In the genomic region with DNA sequence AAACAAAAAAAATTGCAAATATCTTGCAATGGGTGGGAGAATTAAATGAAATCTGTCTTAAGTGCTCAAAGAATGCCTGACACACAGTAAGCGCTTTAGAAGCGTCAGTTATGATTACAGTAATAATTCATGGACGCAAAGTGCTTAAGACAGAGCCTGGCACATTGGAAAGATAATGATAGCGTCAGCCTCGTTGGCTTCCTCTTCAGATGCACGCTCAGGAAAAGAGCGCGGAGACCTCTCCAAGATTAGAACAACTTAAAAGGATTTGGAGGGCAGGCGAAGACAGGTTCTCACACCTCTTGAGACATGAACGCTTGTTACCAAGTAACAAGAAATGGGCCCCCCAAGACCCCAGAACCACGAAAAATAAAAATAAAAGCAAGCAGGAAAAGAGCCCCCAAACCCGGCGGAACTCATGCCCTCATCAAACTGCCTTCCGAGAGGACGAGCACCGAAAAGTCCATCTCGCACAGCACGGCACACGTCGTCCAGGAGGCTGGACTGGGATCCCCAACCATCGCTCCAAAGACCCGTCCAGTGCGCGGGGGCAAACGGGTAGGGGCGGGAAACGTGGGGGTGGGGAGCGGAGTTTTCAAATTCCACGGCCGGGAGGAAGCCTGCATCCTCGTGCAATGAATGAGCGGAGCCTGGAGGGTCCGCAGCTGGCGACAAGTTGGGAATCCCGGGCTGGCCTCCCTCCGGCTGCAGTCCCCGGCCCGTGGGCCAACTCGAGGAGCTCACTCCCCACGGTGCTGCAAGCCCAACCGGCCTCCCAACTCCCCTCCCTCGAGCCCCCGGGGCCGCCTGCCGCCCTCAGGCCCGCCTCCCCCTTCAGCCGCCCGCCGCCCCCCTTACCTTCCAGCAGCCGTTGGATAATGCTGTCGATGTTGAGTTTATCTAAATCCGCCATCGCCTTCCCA, we compare ENCODE assay signal across 1 cellular context.
TF ChIP-seq lines count a peak whose summit lies in the region.

No MANE protein-coding gene starts in this region.

TF ChIP-seq in K562, 482 proteins besides CTCF, POLR2A, EP300 and RAD21 (continues in another document):
- no peak for TF ChIP-seq DACH1 (IDR thresholded peaks at IDR 0.05; ENCODE audit: partially characterized antibody)
- TF ChIP-seq PTBP1 (IDR thresholded peaks at IDR 0.05; ENCODE audit: low read depth, low read length): no peak
- TF ChIP-seq, protein P1, sequence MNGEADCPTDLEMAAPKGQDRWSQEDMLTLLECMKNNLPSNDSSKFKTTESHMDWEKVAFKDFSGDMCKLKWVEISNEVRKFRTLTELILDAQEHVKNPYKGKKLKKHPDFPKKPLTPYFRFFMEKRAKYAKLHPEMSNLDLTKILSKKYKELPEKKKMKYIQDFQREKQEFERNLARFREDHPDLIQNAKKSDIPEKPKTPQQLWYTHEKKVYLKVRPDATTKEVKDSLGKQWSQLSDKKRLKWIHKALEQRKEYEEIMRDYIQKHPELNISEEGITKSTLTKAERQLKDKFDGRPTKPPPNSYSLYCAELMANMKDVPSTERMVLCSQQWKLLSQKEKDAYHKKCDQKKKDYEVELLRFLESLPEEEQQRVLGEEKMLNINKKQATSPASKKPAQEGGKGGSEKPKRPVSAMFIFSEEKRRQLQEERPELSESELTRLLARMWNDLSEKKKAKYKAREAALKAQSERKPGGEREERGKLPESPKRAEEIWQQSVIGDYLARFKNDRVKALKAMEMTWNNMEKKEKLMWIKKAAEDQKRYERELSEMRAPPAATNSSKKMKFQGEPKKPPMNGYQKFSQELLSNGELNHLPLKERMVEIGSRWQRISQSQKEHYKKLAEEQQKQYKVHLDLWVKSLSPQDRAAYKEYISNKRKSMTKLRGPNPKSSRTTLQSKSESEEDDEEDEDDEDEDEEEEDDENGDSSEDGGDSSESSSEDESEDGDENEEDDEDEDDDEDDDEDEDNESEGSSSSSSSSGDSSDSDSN (IDR thresholded peaks at IDR 0.05; ENCODE audit: borderline replicate concordance in 1 of 2, low read depth in 2 of 2, low read length in 2 of 2): peak in 1 of 2 experiments; percentile 41; a peak in 2 of 4 replicates
- no peak for TF ChIP-seq MCM2 (IDR thresholded peaks at IDR 0.05; ENCODE audit: low read depth)
- no peak for TF ChIP-seq ZFP30 (CRISPR knock-in tag; IDR thresholded peaks at IDR 0.05; ENCODE audit: borderline replicate concordance)
- no peak for TF ChIP-seq RBM14 (IDR thresholded peaks at IDR 0.05; ENCODE audit: borderline replicate concordance, insufficient read depth, low read depth, low read length)
- 0 out of 2 replicates have a peak, but pooled peaks have one; percentile 17 for TF ChIP-seq GATA2 (CRISPR knock-in tag; IDR thresholded peaks at IDR 0.05)
- TF ChIP-seq KDM1A (IDR thresholded peaks at IDR 0.05): no peak
- no peak for TF ChIP-seq DDX20 (tag; IDR thresholded peaks at IDR 0.05; ENCODE audit: low read depth)
- peak; percentile 13; the same call in 1 of the 2 replicates for TF ChIP-seq TEAD4 (IDR thresholded peaks at IDR 0.05; ENCODE audit: low read length)
- TF ChIP-seq TEAD4 (CRISPR knock-in tag; IDR thresholded peaks at IDR 0.05; ENCODE audit: borderline replicate concordance): no peak
- no peak for TF ChIP-seq ZNF121 (CRISPR knock-in tag; conservative IDR thresholded peaks at IDR 0.05)
- TF ChIP-seq RBM22 (IDR thresholded peaks at IDR 0.05; ENCODE audit: low read depth, low read length, poor library complexity, severe bottlenecking): peak; percentile 7
- no peak for TF ChIP-seq CBFA2T2 (conservative IDR thresholded peaks at IDR 0.05)
- peak; percentile 52 for TF ChIP-seq CHD1 (IDR thresholded peaks at IDR 0.05; ENCODE audit: low read length)
- peak; percentile 55; the same call in 1 of the 2 replicates for TF ChIP-seq ZBTB17 (CRISPR knock-in tag; IDR thresholded peaks at IDR 0.05)
- peak in 1 of 2 experiments; percentile 53; a peak in 1 of 4 replicates for TF ChIP-seq SIN3A (IDR thresholded peaks at IDR 0.05; ENCODE audit: borderline replicate concordance in 2 of 2, control insufficient read depth in 1 of 2, low read depth in 2 of 2, low read length in 2 of 2)
- TF ChIP-seq, protein P2, sequence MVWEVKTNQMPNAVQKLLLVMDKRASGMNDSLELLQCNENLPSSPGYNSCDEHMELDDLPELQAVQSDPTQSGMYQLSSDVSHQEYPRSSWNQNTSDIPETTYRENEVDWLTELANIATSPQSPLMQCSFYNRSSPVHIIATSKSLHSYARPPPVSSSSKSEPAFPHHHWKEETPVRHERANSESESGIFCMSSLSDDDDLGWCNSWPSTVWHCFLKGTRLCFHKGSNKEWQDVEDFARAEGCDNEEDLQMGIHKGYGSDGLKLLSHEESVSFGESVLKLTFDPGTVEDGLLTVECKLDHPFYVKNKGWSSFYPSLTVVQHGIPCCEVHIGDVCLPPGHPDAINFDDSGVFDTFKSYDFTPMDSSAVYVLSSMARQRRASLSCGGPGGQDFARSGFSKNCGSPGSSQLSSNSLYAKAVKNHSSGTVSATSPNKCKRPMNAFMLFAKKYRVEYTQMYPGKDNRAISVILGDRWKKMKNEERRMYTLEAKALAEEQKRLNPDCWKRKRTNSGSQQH (CRISPR knock-in tag; IDR thresholded peaks at IDR 0.05): no peak
- TF ChIP-seq MEIS2 (IDR thresholded peaks at IDR 0.05; ENCODE audit: partially characterized antibody): peak; percentile 83
- TF ChIP-seq ZNF3 (CRISPR knock-in tag; IDR thresholded peaks at IDR 0.05): no peak
- no peak for TF ChIP-seq FOXM1 (IDR thresholded peaks at IDR 0.05; ENCODE audit: low read depth)
- no peak for TF ChIP-seq FOXM1 (CRISPR knock-in tag; IDR thresholded peaks at IDR 0.05; ENCODE audit: low read depth)
- TF ChIP-seq, protein P3, sequence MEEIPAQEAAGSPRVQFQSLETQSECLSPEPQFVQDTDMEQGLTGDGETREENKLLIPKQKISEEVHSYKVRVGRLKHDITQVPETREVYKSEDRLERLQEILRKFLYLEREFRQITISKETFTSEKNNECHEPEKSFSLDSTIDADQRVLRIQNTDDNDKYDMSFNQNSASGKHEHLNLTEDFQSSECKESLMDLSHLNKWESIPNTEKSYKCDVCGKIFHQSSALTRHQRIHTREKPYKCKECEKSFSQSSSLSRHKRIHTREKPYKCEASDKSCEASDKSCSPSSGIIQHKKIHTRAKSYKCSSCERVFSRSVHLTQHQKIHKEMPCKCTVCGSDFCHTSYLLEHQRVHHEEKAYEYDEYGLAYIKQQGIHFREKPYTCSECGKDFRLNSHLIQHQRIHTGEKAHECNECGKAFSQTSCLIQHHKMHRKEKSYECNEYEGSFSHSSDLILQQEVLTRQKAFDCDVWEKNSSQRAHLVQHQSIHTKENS (CRISPR knock-in tag; IDR thresholded peaks at IDR 0.05): no peak
- no peak for TF ChIP-seq ZNF668 (CRISPR knock-in tag; IDR thresholded peaks at IDR 0.05)
- no peak for TF ChIP-seq XRCC3 (IDR thresholded peaks at IDR 0.05)
- TF ChIP-seq, protein P4, sequence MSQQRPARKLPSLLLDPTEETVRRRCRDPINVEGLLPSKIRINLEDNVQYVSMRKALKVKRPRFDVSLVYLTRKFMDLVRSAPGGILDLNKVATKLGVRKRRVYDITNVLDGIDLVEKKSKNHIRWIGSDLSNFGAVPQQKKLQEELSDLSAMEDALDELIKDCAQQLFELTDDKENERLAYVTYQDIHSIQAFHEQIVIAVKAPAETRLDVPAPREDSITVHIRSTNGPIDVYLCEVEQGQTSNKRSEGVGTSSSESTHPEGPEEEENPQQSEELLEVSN (IDR thresholded peaks at IDR 0.05; ENCODE audit: borderline replicate concordance in 1 of 2, extremely low read depth in 1 of 2, insufficient read depth in 1 of 2, insufficient read length in 1 of 2, low read depth in 1 of 2, low read length in 1 of 2, poor library complexity in 1 of 2, severe bottlenecking in 1 of 2): peak in 1 of 2 experiments; percentile 27
- TF ChIP-seq, protein P5, sequence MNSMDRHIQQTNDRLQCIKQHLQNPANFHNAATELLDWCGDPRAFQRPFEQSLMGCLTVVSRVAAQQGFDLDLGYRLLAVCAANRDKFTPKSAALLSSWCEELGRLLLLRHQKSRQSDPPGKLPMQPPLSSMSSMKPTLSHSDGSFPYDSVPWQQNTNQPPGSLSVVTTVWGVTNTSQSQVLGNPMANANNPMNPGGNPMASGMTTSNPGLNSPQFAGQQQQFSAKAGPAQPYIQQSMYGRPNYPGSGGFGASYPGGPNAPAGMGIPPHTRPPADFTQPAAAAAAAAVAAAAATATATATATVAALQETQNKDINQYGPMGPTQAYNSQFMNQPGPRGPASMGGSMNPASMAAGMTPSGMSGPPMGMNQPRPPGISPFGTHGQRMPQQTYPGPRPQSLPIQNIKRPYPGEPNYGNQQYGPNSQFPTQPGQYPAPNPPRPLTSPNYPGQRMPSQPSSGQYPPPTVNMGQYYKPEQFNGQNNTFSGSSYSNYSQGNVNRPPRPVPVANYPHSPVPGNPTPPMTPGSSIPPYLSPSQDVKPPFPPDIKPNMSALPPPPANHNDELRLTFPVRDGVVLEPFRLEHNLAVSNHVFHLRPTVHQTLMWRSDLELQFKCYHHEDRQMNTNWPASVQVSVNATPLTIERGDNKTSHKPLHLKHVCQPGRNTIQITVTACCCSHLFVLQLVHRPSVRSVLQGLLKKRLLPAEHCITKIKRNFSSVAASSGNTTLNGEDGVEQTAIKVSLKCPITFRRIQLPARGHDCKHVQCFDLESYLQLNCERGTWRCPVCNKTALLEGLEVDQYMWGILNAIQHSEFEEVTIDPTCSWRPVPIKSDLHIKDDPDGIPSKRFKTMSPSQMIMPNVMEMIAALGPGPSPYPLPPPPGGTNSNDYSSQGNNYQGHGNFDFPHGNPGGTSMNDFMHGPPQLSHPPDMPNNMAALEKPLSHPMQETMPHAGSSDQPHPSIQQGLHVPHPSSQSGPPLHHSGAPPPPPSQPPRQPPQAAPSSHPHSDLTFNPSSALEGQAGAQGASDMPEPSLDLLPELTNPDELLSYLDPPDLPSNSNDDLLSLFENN (IDR thresholded peaks at IDR 0.05; ENCODE audit: low read depth in 2 of 2, low read length in 2 of 2): no peak
- TF ChIP-seq, protein P6, sequence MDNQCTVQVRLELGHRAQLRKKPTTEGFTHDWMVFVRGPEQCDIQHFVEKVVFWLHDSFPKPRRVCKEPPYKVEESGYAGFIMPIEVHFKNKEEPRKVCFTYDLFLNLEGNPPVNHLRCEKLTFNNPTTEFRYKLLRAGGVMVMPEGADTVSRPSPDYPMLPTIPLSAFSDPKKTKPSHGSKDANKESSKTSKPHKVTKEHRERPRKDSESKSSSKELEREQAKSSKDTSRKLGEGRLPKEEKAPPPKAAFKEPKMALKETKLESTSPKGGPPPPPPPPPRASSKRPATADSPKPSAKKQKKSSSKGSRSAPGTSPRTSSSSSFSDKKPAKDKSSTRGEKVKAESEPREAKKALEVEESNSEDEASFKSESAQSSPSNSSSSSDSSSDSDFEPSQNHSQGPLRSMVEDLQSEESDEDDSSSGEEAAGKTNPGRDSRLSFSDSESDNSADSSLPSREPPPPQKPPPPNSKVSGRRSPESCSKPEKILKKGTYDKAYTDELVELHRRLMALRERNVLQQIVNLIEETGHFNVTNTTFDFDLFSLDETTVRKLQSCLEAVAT (IDR thresholded peaks at IDR 0.05): peak in 1 of 2 experiments; percentile 42; a peak in 1 of 4 replicates
- no peak for TF ChIP-seq FOXJ3 (CRISPR knock-in tag; IDR thresholded peaks at IDR 0.05)
- 0 out of 2 replicates have a peak, but pooled peaks have one; percentile 8 for TF ChIP-seq MYBL2 (IDR thresholded peaks at IDR 0.05; ENCODE audit: low read depth)
- TF ChIP-seq MYBL2 (CRISPR knock-in tag; IDR thresholded peaks at IDR 0.05; ENCODE audit: borderline replicate concordance): no peak
- TF ChIP-seq TEAD2 (tag; IDR thresholded peaks at IDR 0.05): no peak
- TF ChIP-seq, protein P7, sequence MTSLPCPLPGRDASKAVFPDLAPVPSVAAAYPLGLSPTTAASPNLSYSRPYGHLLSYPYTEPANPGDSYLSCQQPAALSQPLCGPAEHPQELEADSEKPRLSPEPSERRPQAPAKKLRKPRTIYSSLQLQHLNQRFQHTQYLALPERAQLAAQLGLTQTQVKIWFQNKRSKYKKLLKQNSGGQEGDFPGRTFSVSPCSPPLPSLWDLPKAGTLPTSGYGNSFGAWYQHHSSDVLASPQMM (CRISPR knock-in tag; IDR thresholded peaks at IDR 0.05): no peak
- no peak for TF ChIP-seq ZBED1 (IDR thresholded peaks at IDR 0.05)
- no peak for TF ChIP-seq SRSF7 (optimal IDR thresholded peaks at IDR 0.05; ENCODE audit: low read depth, low read length)
- TF ChIP-seq SP1 (CRISPR knock-in tag; IDR thresholded peaks at IDR 0.05): 0 out of 2 replicates have a peak, but pooled peaks have one; percentile 12
- no peak for TF ChIP-seq SRSF9 (IDR thresholded peaks at IDR 0.05; ENCODE audit: borderline replicate concordance, low read depth, low read length)
- TF ChIP-seq ZNF507 (tag; conservative IDR thresholded peaks at IDR 0.05): no peak
- TF ChIP-seq ZNF212 (CRISPR knock-in tag; IDR thresholded peaks at IDR 0.05): no peak
- 0 out of 2 replicates have a peak, but pooled peaks have one; percentile 12 for TF ChIP-seq ZBTB7A (IDR thresholded peaks at IDR 0.05; ENCODE audit: borderline replicate concordance, control insufficient read depth, low read depth, low read length)
- TF ChIP-seq SUPT5H (IDR thresholded peaks at IDR 0.05): no peak
- TF ChIP-seq ZNF253 (CRISPR knock-in tag; conservative IDR thresholded peaks at IDR 0.05): no peak
- TF ChIP-seq, protein P8, sequence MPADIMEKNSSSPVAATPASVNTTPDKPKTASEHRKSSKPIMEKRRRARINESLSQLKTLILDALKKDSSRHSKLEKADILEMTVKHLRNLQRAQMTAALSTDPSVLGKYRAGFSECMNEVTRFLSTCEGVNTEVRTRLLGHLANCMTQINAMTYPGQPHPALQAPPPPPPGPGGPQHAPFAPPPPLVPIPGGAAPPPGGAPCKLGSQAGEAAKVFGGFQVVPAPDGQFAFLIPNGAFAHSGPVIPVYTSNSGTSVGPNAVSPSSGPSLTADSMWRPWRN (IDR thresholded peaks at IDR 0.05; ENCODE audit: low read depth): no peak
- no peak for TF ChIP-seq KLF16 (IDR thresholded peaks at IDR 0.05)
- TF ChIP-seq TRIM28 (IDR thresholded peaks at IDR 0.05): no peak
- TF ChIP-seq, protein P9, sequence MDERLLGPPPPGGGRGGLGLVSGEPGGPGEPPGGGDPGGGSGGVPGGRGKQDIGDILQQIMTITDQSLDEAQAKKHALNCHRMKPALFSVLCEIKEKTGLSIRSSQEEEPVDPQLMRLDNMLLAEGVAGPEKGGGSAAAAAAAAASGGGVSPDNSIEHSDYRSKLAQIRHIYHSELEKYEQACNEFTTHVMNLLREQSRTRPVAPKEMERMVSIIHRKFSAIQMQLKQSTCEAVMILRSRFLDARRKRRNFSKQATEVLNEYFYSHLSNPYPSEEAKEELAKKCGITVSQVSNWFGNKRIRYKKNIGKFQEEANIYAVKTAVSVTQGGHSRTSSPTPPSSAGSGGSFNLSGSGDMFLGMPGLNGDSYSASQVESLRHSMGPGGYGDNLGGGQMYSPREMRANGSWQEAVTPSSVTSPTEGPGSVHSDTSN (CRISPR knock-in tag; IDR thresholded peaks at IDR 0.05; ENCODE audit: low read depth): no peak
- TF ChIP-seq, protein P9 (tag; conservative IDR thresholded peaks at IDR 0.05; ENCODE audit: low read depth): peak; percentile 72
- TF ChIP-seq, protein P10, sequence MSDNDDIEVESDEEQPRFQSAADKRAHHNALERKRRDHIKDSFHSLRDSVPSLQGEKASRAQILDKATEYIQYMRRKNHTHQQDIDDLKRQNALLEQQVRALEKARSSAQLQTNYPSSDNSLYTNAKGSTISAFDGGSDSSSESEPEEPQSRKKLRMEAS (CRISPR knock-in tag; IDR thresholded peaks at IDR 0.05): no peak
- TF ChIP-seq NR3C1 (CRISPR knock-in tag; IDR thresholded peaks at IDR 0.05): no peak
